19 cellular contexts compared by ENCODE assay signal in the genomic region with DNA sequence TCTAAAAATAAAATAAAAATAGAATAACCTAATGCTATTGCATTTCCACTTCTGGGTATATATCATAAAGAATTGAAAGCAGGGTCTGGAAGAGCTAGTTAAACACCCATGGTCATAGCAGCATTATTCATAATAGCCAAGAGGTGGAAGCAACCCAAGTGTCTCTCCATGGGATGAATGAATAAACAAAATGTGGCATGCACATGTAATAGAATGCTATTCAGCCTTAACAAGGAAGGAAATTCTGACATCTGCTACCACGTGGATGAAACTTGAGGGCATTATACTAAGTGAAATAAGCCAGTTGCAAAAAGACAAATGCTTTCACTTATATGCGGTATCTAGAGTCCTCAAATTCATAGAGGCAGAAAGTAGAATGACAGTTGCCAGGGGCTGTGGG.
DNase-seq lines count a peak whose midpoint lies in the region; TF ChIP-seq lines count a peak whose summit lies in the region.
"Had no signal": no experiment of that assay in that cellular context is flagged by ENCODE, and none has a peak within 500 bp of the region (broad histone marks: within the 10 kb centered on the region; RNA-seq: fewer than 3 reads in every experiment).

No MANE protein-coding gene starts in this region.

- no peak overlapping the region for H3K4me3 ChIP-seq in astrocyte of the spinal cord (ENCODE audit: low read depth, low read length)
- H3K4me3 ChIP-seq: A549, MG63, stomach, vagina had no signal

- no peak for DNase-seq in activated CD4-positive, alpha-beta memory T cell treated with anti-CD3 and anti-CD28 coated beads for 36 hours
- DNase-seq in activated CD4-positive, alpha-beta memory T cell treated with anti-CD3 and anti-CD28 coated beads, Interleukin-2, amount 10 ng/mL, durations not matched to agents 7 days and 5 days = no peak
- DNase-seq in HFFc6 (peak; percentile 60), astrocyte of the spinal cord (ENCODE audit: low read depth, low spot score) (peak; percentile 63), lung microvascular endothelial cell (ENCODE audit: low read depth in 2 of 2) (peak; percentile 46 to 53), type B pancreatic cell (ENCODE audit: extremely low spot score, unreplicated experiment) (no peak), NCI-H2107 treated with DMSO at 0.1 percent for 48 hours (lab: John Stamatoyannopoulos, UW; ENCODE audit: unreplicated experiment) (no peak), endothelial cell (ENCODE audit: low spot score) (no peak)
- DNase-seq: activated CD4-positive, CD25-positive, alpha-beta regulatory T cell; activated CD8-positive, alpha-beta memory T cell treated with anti-CD3 and anti-CD28 coated beads, Interleukin-2, amount 50 U/mL, for 48 hours; activated naive CD4-positive, alpha-beta T cell treated with anti-CD3 and anti-CD28 coated beads, Interleukin-2, amount 50 U/mL, for 16 hours; CD4-positive, alpha-beta T cell; DMS79 treated with DMSO at 0.1 percent for 48 hours; MG63; NCI-H2029; Right ventricle myocardium superior; stomach had no signal

- POLR2A ChIA-PET in activated CD4-positive, alpha-beta memory T cell treated with anti-CD3 and anti-CD28 coated beads for 36 hours (lab: Charles Lee) = no interaction called here
- POLR2A ChIA-PET in activated CD4-positive, alpha-beta memory T cell treated with anti-CD3 and anti-CD28 coated beads, Interleukin-2, amount 10 ng/mL, durations not matched to agents 7 days and 5 days (lab: Charles Lee) = no interaction called here

- 0 out of 2 replicates have a peak, but pooled peaks have one; percentile 14 for TF ChIP-seq CTCF in HFFc6 (IDR thresholded peaks at IDR 0.05)
- no peak for TF ChIP-seq CTCF in astrocyte of the spinal cord (IDR thresholded peaks at IDR 0.05; ENCODE audit: low read depth, low read length)
- no peak for TF ChIP-seq CTCF in type B pancreatic cell (conservative IDR thresholded peaks at IDR 0.05)
- TF ChIP-seq CTCF in endothelial cell (IDR thresholded peaks at IDR 0.05; ENCODE audit: unreplicated experiment) = no peak

- peaks cover 3% of the 10 kb centered on the region for H3K36me3 Mint-ChIP-seq in activated CD4-positive, alpha-beta memory T cell treated with anti-CD3 and anti-CD28 coated beads for 36 hours
- H3K36me3 Mint-ChIP-seq in activated CD4-positive, alpha-beta memory T cell treated with anti-CD3 and anti-CD28 coated beads, Interleukin-2, amount 10 ng/mL, durations not matched to agents 7 days and 5 days (ENCODE audit: low read depth) = peaks cover 2% of the 10 kb centered on the region
- peaks cover 11% of the 10 kb centered on the region for H3K36me3 Mint-ChIP-seq in HFFc6 (ENCODE audit: low read depth)
- H3K36me3 Mint-ChIP-seq in type B pancreatic cell = peaks cover 3% of the 10 kb centered on the region
- peaks cover 24% of the 10 kb centered on the region for H3K36me3 Mint-ChIP-seq in endothelial cell (ENCODE audit: low read depth, unreplicated experiment)

- no peak overlapping the region for H3K4me3 Mint-ChIP-seq in activated CD4-positive, alpha-beta memory T cell treated with anti-CD3 and anti-CD28 coated beads for 36 hours
- H3K4me3 Mint-ChIP-seq in activated CD4-positive, alpha-beta memory T cell treated with anti-CD3 and anti-CD28 coated beads, Interleukin-2, amount 10 ng/mL, durations not matched to agents 7 days and 5 days = no peak overlapping the region
- H3K4me3 Mint-ChIP-seq in HFFc6 = peak overlapping the region; percentile 56
- H3K4me3 Mint-ChIP-seq in type B pancreatic cell = no peak overlapping the region
- H3K4me3 Mint-ChIP-seq in endothelial cell (ENCODE audit: unreplicated experiment) = no peak overlapping the region
- H3K4me3 Mint-ChIP-seq: CD4-positive, alpha-beta T cell had no signal

- CTCF ChIA-PET in activated CD4-positive, alpha-beta memory T cell treated with anti-CD3 and anti-CD28 coated beads for 36 hours (lab: Charles Lee) = interaction anchor here (0.7 kb wide), 1 partner anchor 200 kb away, joined by 3 read pairs; no protein-coding TSS in a partner anchor
- CTCF ChIA-PET in activated CD4-positive, alpha-beta memory T cell treated with anti-CD3 and anti-CD28 coated beads, Interleukin-2, amount 10 ng/mL, durations not matched to agents 7 days and 5 days (lab: Charles Lee) = no interaction called here

- peaks cover 36% of the 10 kb centered on the region for H3K4me1 Mint-ChIP-seq in activated CD4-positive, alpha-beta memory T cell treated with anti-CD3 and anti-CD28 coated beads for 36 hours (ENCODE audit: low read depth)
- peaks cover 21% of the 10 kb centered on the region for H3K4me1 Mint-ChIP-seq in activated CD4-positive, alpha-beta memory T cell treated with anti-CD3 and anti-CD28 coated beads, Interleukin-2, amount 10 ng/mL, durations not matched to agents 7 days and 5 days
- peaks cover 76% of the 10 kb centered on the region for H3K4me1 Mint-ChIP-seq in HFFc6 (ENCODE audit: low read depth)
- peaks cover 26% of the 10 kb centered on the region for H3K4me1 Mint-ChIP-seq in type B pancreatic cell (ENCODE audit: unreplicated experiment)
- peaks cover 9% of the 10 kb centered on the region for H3K4me1 Mint-ChIP-seq in endothelial cell (ENCODE audit: unreplicated experiment)

- no peaks in the 10 kb centered on the region for H3K9me3 Mint-ChIP-seq in activated CD4-positive, alpha-beta memory T cell treated with anti-CD3 and anti-CD28 coated beads for 36 hours
- H3K9me3 Mint-ChIP-seq in activated CD4-positive, alpha-beta memory T cell treated with anti-CD3 and anti-CD28 coated beads, Interleukin-2, amount 10 ng/mL, durations not matched to agents 7 days and 5 days = peaks cover 1% of the 10 kb centered on the region
- H3K9me3 Mint-ChIP-seq in HFFc6 = no peaks in the 10 kb centered on the region
- H3K9me3 Mint-ChIP-seq in type B pancreatic cell = no peaks in the 10 kb centered on the region
- H3K9me3 Mint-ChIP-seq in endothelial cell (ENCODE audit: unreplicated experiment) = no peaks in the 10 kb centered on the region
- H3K9me3 Mint-ChIP-seq: CD4-positive, alpha-beta T cell had no signal

- intact Hi-C loops in activated CD4-positive, alpha-beta memory T cell treated with anti-CD3 and anti-CD28 coated beads for 36 hours (cut with micrococcal nuclease) = no loop called here

- peak overlapping the region; percentile 10 for H3K27ac Mint-ChIP-seq in activated CD4-positive, alpha-beta memory T cell treated with anti-CD3 and anti-CD28 coated beads for 36 hours
- no peak overlapping the region for H3K27ac Mint-ChIP-seq in activated CD4-positive, alpha-beta memory T cell treated with anti-CD3 and anti-CD28 coated beads, Interleukin-2, amount 10 ng/mL, durations not matched to agents 7 days and 5 days
- H3K27ac Mint-ChIP-seq in HFFc6 (peak overlapping the region; percentile 80), type B pancreatic cell (no peak overlapping the region), endothelial cell (ENCODE audit: unreplicated experiment) (no peak overlapping the region)
- H3K27ac Mint-ChIP-seq: CD4-positive, alpha-beta T cell had no signal

- no peaks in the 10 kb centered on the region for H3K27me3 Mint-ChIP-seq in activated CD4-positive, alpha-beta memory T cell treated with anti-CD3 and anti-CD28 coated beads for 36 hours
- H3K27me3 Mint-ChIP-seq in activated CD4-positive, alpha-beta memory T cell treated with anti-CD3 and anti-CD28 coated beads, Interleukin-2, amount 10 ng/mL, durations not matched to agents 7 days and 5 days = peaks cover 1% of the 10 kb centered on the region
- H3K27me3 Mint-ChIP-seq in HFFc6 (ENCODE audit: insufficient read depth) (no peaks in the 10 kb centered on the region), type B pancreatic cell (peaks cover 4% of the 10 kb centered on the region), endothelial cell (ENCODE audit: unreplicated experiment) (no peaks in the 10 kb centered on the region)
- H3K27me3 Mint-ChIP-seq: CD4-positive, alpha-beta T cell had no signal

- in situ Hi-C loops in astrocyte of the spinal cord (cut with HindIII; ENCODE audit: low sequenced_read_pairs) = no loop called here

Comparison
In these comparisons a context has a peak if more than half of its experiments do, and no peak if none do; other contexts are left out.
1. H3K27ac Mint-ChIP-seq: peak in activated CD4-positive, alpha-beta memory T cell treated with anti-CD3 and anti-CD28 coated beads for 36 hours (single experiment) and HFFc6 (single experiment); none in activated CD4-positive, alpha-beta memory T cell treated with anti-CD3 and anti-CD28 coated beads, Interleukin-2, amount 10 ng/mL, durations not matched to agents 7 days and 5 days (single experiment), type B pancreatic cell (single experiment) and endothelial cell (single experiment).
2. DNase-seq: peak in HFFc6 (single experiment), astrocyte of the spinal cord (single experiment) and lung microvascular endothelial cell (2 of 2); none in activated CD4-positive, alpha-beta memory T cell treated with anti-CD3 and anti-CD28 coated beads for 36 hours (single experiment), activated CD4-positive, alpha-beta memory T cell treated with anti-CD3 and anti-CD28 coated beads, Interleukin-2, amount 10 ng/mL, durations not matched to agents 7 days and 5 days (single experiment), type B pancreatic cell (single experiment), NCI-H2107 treated with DMSO at 0.1 percent for 48 hours (single experiment) and endothelial cell (single experiment).